Comparison of ENCODE assay signal across 18 cellular contexts in genomic region chr12:129073157-129073915, GRCh38.
"Had no signal": no experiment of that assay in that cellular context is flagged by ENCODE, and none has a peak within 500 bp of the region (broad histone marks: within the 10 kb centered on the region; RNA-seq: fewer than 3 reads in every experiment).

No MANE protein-coding gene starts in this region.

- H3K9me3 Mint-ChIP-seq: nephron; stimulated activated naive B cell treated with anti-CD40 and anti-IgM and Interleukin-4, amounts not matched to agents 10 μg/mL and 1 μg/mL and 100 μg/mL, for 72 hours had no signal

- H3K4me1 Mint-ChIP-seq: naive thymus-derived CD4-positive, alpha-beta T cell; stimulated activated naive B cell treated with anti-CD40 and anti-IgM and Interleukin-4, amounts not matched to agents 10 μg/mL and 1 μg/mL and 100 μg/mL, for 72 hours had no signal

- H3K27ac Mint-ChIP-seq: naive thymus-derived CD4-positive, alpha-beta T cell; nephron; progenitor cell of endocrine pancreas; stimulated activated naive B cell treated with anti-CD40 and anti-IgM and Interleukin-4, amounts not matched to agents 10 μg/mL and 1 μg/mL and 100 μg/mL, for 72 hours; stimulated activated naive CD8-positive, alpha-beta T cell treated with anti-CD3 and anti-CD28 coated beads, Interleukin-15, Interleukin-2, amounts not matched to agents 100 ng/mL and 50 ng/mL, for 24 hours had no signal

- H3K4me3 Mint-ChIP-seq: naive thymus-derived CD4-positive, alpha-beta T cell; nephron; stimulated activated naive B cell treated with anti-CD40 and anti-IgM and Interleukin-4, amounts not matched to agents 10 μg/mL and 1 μg/mL and 100 μg/mL, for 72 hours; stimulated activated naive CD8-positive, alpha-beta T cell treated with anti-CD3 and anti-CD28 coated beads, Interleukin-15, Interleukin-2, amounts not matched to agents 100 ng/mL and 50 ng/mL, for 24 hours had no signal

- DNase-seq: dorsolateral prefrontal cortex; effector CD4-positive, alpha-beta T cell; foreskin fibroblast; gastrocnemius medialis; kidney; left lung; mesenchymal stem cell; midbrain; naive thymus-derived CD4-positive, alpha-beta T cell; right lobe of liver; small intestine; stimulated activated CD4-positive, alpha-beta T cell treated with anti-CD3 and anti-CD28 coated beads, Interleukin-15, amount 100 ng/mL, for 24 hours; stimulated activated CD4-positive, alpha-beta T cell treated with anti-CD3 and anti-CD28 coated beads, Interleukin-2, amount 100 ng/mL, for 48 hours; stimulated activated naive B cell treated with anti-CD40 and anti-IgM and Interleukin-4, amounts not matched to agents 10 μg/mL and 1 μg/mL and 100 μg/mL, for 72 hours; transverse colon had no signal

- H3K27me3 Mint-ChIP-seq: stimulated activated naive CD8-positive, alpha-beta T cell treated with anti-CD3 and anti-CD28 coated beads, Interleukin-15, Interleukin-2, amounts not matched to agents 100 ng/mL and 50 ng/mL, for 24 hours had no signal

- H3K36me3 Mint-ChIP-seq: naive thymus-derived CD4-positive, alpha-beta T cell; stimulated activated naive B cell treated with anti-CD40 and anti-IgM and Interleukin-4, amounts not matched to agents 10 μg/mL and 1 μg/mL and 100 μg/mL, for 72 hours had no signal
